12 cellular contexts compared by ENCODE assay signal in the genomic region with DNA sequence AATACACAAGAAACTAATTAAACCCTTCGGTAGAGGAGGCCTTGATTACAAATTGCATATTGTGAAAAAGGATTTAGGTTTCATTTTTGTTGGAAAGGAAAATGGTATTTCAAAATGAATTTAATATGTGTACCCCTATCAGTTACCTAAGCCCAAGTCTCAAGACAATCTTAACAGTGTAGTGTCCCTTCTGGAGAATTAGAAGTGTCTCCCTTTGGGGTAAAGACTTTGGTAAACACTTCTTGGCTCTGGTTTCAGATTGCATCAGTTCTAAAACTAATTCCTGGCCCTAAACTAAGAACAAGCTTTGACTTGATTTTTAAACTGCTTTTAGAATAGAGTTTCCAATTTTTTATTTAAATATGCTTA. TPM values are rescaled to one million over a fixed set of nuclear protein-coding genes. Genes with fewer than 3 reads are reported as not detected.
A peak's percentile ranks its signal among the peaks of the same experiment; 100 is the strongest.
DNase-seq lines count a peak whose midpoint lies in the region; ATAC-seq, FAIRE-seq and TF ChIP-seq lines count a peak whose summit lies in the region.
"Had no signal": no experiment of that assay in that cellular context is flagged by ENCODE, and none has a peak within 500 bp of the region (broad histone marks: within the 10 kb centered on the region; RNA-seq: fewer than 3 reads in every experiment).

No MANE protein-coding gene starts in this region.

- no peak for TF ChIP-seq RAD21 in IMR-90 (IDR thresholded peaks at IDR 0.05; ENCODE audit: low read length)

- no peaks in the 10 kb centered on the region for H3K9me3 ChIP-seq in IMR-90 (ENCODE audit: control insufficient read depth, insufficient read depth, low read length)
- no peaks in the 10 kb centered on the region for H3K9me3 ChIP-seq in mesenchymal stem cell (ENCODE audit: control insufficient read depth, low read length)
- H3K9me3 ChIP-seq in testis, result no peaks in the 10 kb centered on the region

- BruUV-seq in IMR-90 (replicated peaks; lab: Mats Ljungman, UMichigan), result no TSS peak

- H3K79me1 ChIP-seq in IMR-90 (ENCODE audit: low read depth in 1 of 2, low read length in 2 of 2), result peaks cover 6 to 30% of the 10 kb centered on the region in 2 experiments; a peak in 2 of 4 replicates
- no peaks in the 10 kb centered on the region for H3K79me1 ChIP-seq in mesenchymal stem cell (replicated peaks; ENCODE audit: low read length, poor library complexity, severe bottlenecking)

- WGBS in IMR-90 (ENCODE audit: extremely low coverage in 2 of 2, insufficient read length in 1 of 2), 2 experiments, result no CpG with 5 or more reads among the region's 1 CpG
- no CpG with 5 or more reads among the region's 1 CpG for WGBS in mesenchymal stem cell
- WGBS in testis, 2 donors, result 37 to 41% methylated on average over 1 of the region's 1 CpG

- H3K14ac ChIP-seq in IMR-90 (replicated peaks; ENCODE audit: low read depth, low read length) (peak overlapping the region; percentile 11; the same call in 1 of the 2 replicates), mesenchymal stem cell (ENCODE audit: low read length in 2 of 2) (no peak overlapping the region)

- dilution Hi-C loops in IMR-90 (cut with HindIII; ENCODE audit: low sequenced_read_pairs, unreplicated experiment), result no loop called here

- peak overlapping the region; percentile 72 for H2BK5ac ChIP-seq in IMR-90 (ENCODE audit: low read depth, low read length, poor library complexity, severe bottlenecking)
- H2BK5ac ChIP-seq in mesenchymal stem cell (ENCODE audit: low read depth, low read length, poor library complexity, severe bottlenecking), result no peak overlapping the region

- intact Hi-C loops in IMR-90 (cut with micrococcal nuclease) (loop anchor here (2.0 kb wide), 1 partner anchor 51 kb away; no protein-coding TSS in a partner anchor), testis (cut with DNase I; ENCODE audit: low total_unique reads) (loop anchor here (5.0 kb wide), 2 partner anchors 46 to 96 kb away; no protein-coding TSS in a partner anchor)

- peak overlapping the region; percentile 48 for H2BK20ac ChIP-seq in IMR-90 (ENCODE audit: low read depth, low read length)

- no peak overlapping the region for H2AFZ ChIP-seq in IMR-90 (replicated peaks; ENCODE audit: low read length, poor library complexity)
- H2AFZ ChIP-seq in mesenchymal stem cell (ENCODE audit: low read depth, low read length), result no peak overlapping the region

- peak overlapping the region; percentile 32; the same call in 1 of the 2 replicates for H3K4ac ChIP-seq in IMR-90 (ENCODE audit: low read depth, low read length)
- H3K4ac ChIP-seq in mesenchymal stem cell (ENCODE audit: low read depth in 1 of 2, low read length in 2 of 2), result no peak overlapping the region

- peaks cover 27% of the 10 kb centered on the region in 2 donors for H3K4me1 Mint-ChIP-seq in effector memory CD8-positive, alpha-beta T cell (ENCODE audit: low read depth in 2 of 2)

- POLR2A ChIA-PET in IMR-90 (lab: Charles Lee; ENCODE audit: unreplicated experiment), result interaction anchor here (0.6 kb wide), 1 partner anchor 25 kb away, joined by 4 read pairs; no protein-coding TSS in a partner anchor

- peak overlapping the region; percentile 13; the same call in 1 of the 2 replicates for H3K23ac ChIP-seq in IMR-90 (ENCODE audit: low read depth, low read length)
- H3K23ac ChIP-seq in mesenchymal stem cell (ENCODE audit: low read length in 2 of 2), result no peak overlapping the region

- H3K27ac Mint-ChIP-seq in effector memory CD8-positive, alpha-beta T cell, result no peak overlapping the region
- H3K27ac Mint-ChIP-seq: activated T-cell treated with anti-CD3 and anti-CD28 coated beads, Interleukin-2, amount 50 U/mL, for 72 hours had no signal

- peak overlapping the region; percentile 63 for H3K56ac ChIP-seq in IMR-90 (ENCODE audit: extremely low read depth, insufficient read depth, low read length)

- in situ Hi-C loops in IMR-90 (cut with MboI; ENCODE audit: low sequenced_read_pairs), result no loop called here

- peaks cover 13% of the 10 kb centered on the region for H3K9me1 ChIP-seq in IMR-90 (ENCODE audit: insufficient read depth, low read length)

- ATAC-seq in IMR-90 (ENCODE audit: low read depth) (no peak), GM18858 (IDR thresholded peaks at IDR 0.05; ENCODE audit: unreplicated experiment) (no peak), HG02973 (IDR thresholded peaks at IDR 0.05; ENCODE audit: unreplicated experiment) (no peak), GM21360 (IDR thresholded peaks at IDR 0.05; ENCODE audit: unreplicated experiment) (no peak)
- no peak for ATAC-seq in effector memory CD8-positive, alpha-beta T cell (replicated peaks)
- ATAC-seq: activated T-cell treated with anti-CD3 and anti-CD28 coated beads, Interleukin-2, amount 50 U/mL, for 72 hours had no signal

- no peaks in the 10 kb centered on the region for H4K20me1 ChIP-seq in IMR-90 (ENCODE audit: insufficient read depth, low read length)

- peaks cover 0 to 7% of the 10 kb centered on the region in 2 donors for H3K9me3 Mint-ChIP-seq in effector memory CD8-positive, alpha-beta T cell

- H4K8ac ChIP-seq in IMR-90 (ENCODE audit: low read depth in 2 of 2, low read length in 2 of 2), result peak overlapping the region in 1 of 2 experiments; percentile 19; a peak in 2 of 4 replicates
- no peak overlapping the region for H4K8ac ChIP-seq in mesenchymal stem cell (ENCODE audit: low read length)

- TF ChIP-seq POLR2A in IMR-90 (IDR thresholded peaks at IDR 0.05; ENCODE audit: low read depth, low read length) (no peak), testis (IDR thresholded peaks at IDR 0.05) (no peak)

- H3K27ac ChIP-seq in IMR-90 (ENCODE audit: insufficient read depth, low read length) (peak overlapping the region; percentile 42; the same call in 1 of the 2 replicates), mesenchymal stem cell (ENCODE audit: low read length, poor library complexity, severe bottlenecking) (no peak overlapping the region), testis (peak overlapping the region; percentile 35 to 74)

- H3K27me3 ChIP-seq in IMR-90 (ENCODE audit: control insufficient read depth, insufficient read depth, low read length), result no peaks in the 10 kb centered on the region
- H3K27me3 ChIP-seq in bronchial epithelial cell (ENCODE audit: control insufficient read depth, insufficient read depth, low read length), result no peaks in the 10 kb centered on the region
- H3K27me3 ChIP-seq in mesenchymal stem cell (ENCODE audit: control insufficient read depth in 1 of 2, insufficient read depth in 1 of 2, low read length in 2 of 2), result no peaks in the 10 kb centered on the region
- H3K27me3 ChIP-seq in testis, result no peaks in the 10 kb centered on the region

- no peak overlapping the region for H3K4me3 Mint-ChIP-seq in effector memory CD8-positive, alpha-beta T cell
- H3K4me3 Mint-ChIP-seq: activated T-cell treated with anti-CD3 and anti-CD28 coated beads, Interleukin-2, amount 50 U/mL, for 72 hours had no signal

- H3K4me3 ChIP-seq in IMR-90 (ENCODE audit: insufficient read depth, low read depth, low read length) (no peak overlapping the region), bronchial epithelial cell (ENCODE audit: low read depth, low read length) (no peak overlapping the region), mesenchymal stem cell (ENCODE audit: insufficient read depth in 1 of 2, low read depth in 1 of 2, low read length in 2 of 2) (peak overlapping the region in 1 of 2 experiments; percentile 48), testis (no peak overlapping the region)

- peak overlapping the region; percentile 60; the same call in 1 of the 2 replicates for H4K5ac ChIP-seq in IMR-90 (ENCODE audit: low read depth, low read length)

- H3K4me1 ChIP-seq in IMR-90 (ENCODE audit: control insufficient read depth, insufficient read depth, low read length), result peaks cover 14% of the 10 kb centered on the region
- peaks cover 8% of the 10 kb centered on the region for H3K4me1 ChIP-seq in mesenchymal stem cell (ENCODE audit: control insufficient read depth, insufficient read depth, low read depth, low read length)
- H3K4me1 ChIP-seq in testis, result peaks cover 8% of the 10 kb centered on the region

- peak overlapping the region; percentile 65 for H3K4me2 ChIP-seq in IMR-90 (ENCODE audit: low read depth, low read length)
- no peak overlapping the region for H3K4me2 ChIP-seq in mesenchymal stem cell (ENCODE audit: low read length, poor library complexity, severe bottlenecking)

- H2AK5ac ChIP-seq in IMR-90 (ENCODE audit: low read depth, low read length), result no peak overlapping the region
- no peak overlapping the region for H2AK5ac ChIP-seq in mesenchymal stem cell (ENCODE audit: low read length, severe bottlenecking)

- H3K18ac ChIP-seq in IMR-90 (ENCODE audit: low read depth, low read length), result peak overlapping the region; percentile 62
- H3K18ac ChIP-seq in mesenchymal stem cell (ENCODE audit: low read depth in 1 of 2, low read length in 2 of 2), result no peak overlapping the region

- peak overlapping the region; percentile 64 for H2BK120ac ChIP-seq in IMR-90 (ENCODE audit: low read depth, low read length)
- H2BK120ac ChIP-seq in mesenchymal stem cell (ENCODE audit: low read depth, low read length), result no peak overlapping the region

- peak; percentile 40 for DNase-seq in IMR-90
- DNase-seq in bronchial epithelial cell (ENCODE audit: low read depth), result peak; percentile 83
- no peak for DNase-seq in mesenchymal stem cell
- no peak for DNase-seq in testis
- no peak for DNase-seq in effector memory CD8-positive, alpha-beta T cell
- DNase-seq: activated T-cell treated with anti-CD3 and anti-CD28 coated beads, Interleukin-2, amount 50 U/mL, for 72 hours; COR-L47; NCI-H446 treated with DMSO at 0.1 percent for 48 hours had no signal

- TF ChIP-seq CTCF in IMR-90 (conservative IDR thresholded peaks at IDR 0.05; ENCODE audit: low read depth, low read length) (no peak), bronchial epithelial cell (IDR thresholded peaks at IDR 0.05; ENCODE audit: insufficient read depth, low read length, severe bottlenecking) (no peak), testis (IDR thresholded peaks at IDR 0.05) (no peak)

- H3K36me3 ChIP-seq in IMR-90 (ENCODE audit: control insufficient read depth, insufficient read depth, low read length), result no peaks in the 10 kb centered on the region
- peaks cover 1% of the 10 kb centered on the region for H3K36me3 ChIP-seq in bronchial epithelial cell (ENCODE audit: control insufficient read depth, insufficient read depth, low read length)
- H3K36me3 ChIP-seq in mesenchymal stem cell (ENCODE audit: control insufficient read depth in 1 of 2, insufficient read depth in 2 of 2, low read depth in 1 of 2, low read length in 2 of 2), result no peaks in the 10 kb centered on the region
- no peaks in the 10 kb centered on the region for H3K36me3 ChIP-seq in testis (ENCODE audit: low read depth, missing control alignments)

- no peak overlapping the region; the same call in 1 of the 2 replicates for H3K9ac ChIP-seq in IMR-90 (ENCODE audit: low read depth, low read length)
- H3K9ac ChIP-seq in mesenchymal stem cell (ENCODE audit: low read length), result peak overlapping the region; percentile 70

- no peaks in the 10 kb centered on the region for H3K27me3 Mint-ChIP-seq in effector memory CD8-positive, alpha-beta T cell

- H3K36me3 Mint-ChIP-seq in effector memory CD8-positive, alpha-beta T cell (ENCODE audit: insufficient read depth), result peaks cover 18% of the 10 kb centered on the region
- H3K36me3 Mint-ChIP-seq: brain had no signal

- CTCF ChIA-PET in IMR-90 (lab: Yijun Ruan, JAX), result interaction anchor here (1.2 to 1.8 kb wide), 3 partner anchors 22 to 54 kb away, joined by 4 to 8 read pairs (median 5); no protein-coding TSS in a partner anchor

- no peak overlapping the region for H2AK9ac ChIP-seq in IMR-90 (replicated peaks; ENCODE audit: low read depth, low read length, poor library complexity)

- FAIRE-seq in bronchial epithelial cell (lab: Jason Lieb, UNC), result no peak

- no peak overlapping the region for H2BK15ac ChIP-seq in IMR-90 (ENCODE audit: low read depth, low read length)
- H2BK15ac ChIP-seq in mesenchymal stem cell (ENCODE audit: low read depth, poor library complexity, severe bottlenecking), result no peak overlapping the region

- H2BK12ac ChIP-seq in mesenchymal stem cell (ENCODE audit: low read length in 2 of 2), result no peak overlapping the region

- peak overlapping the region; percentile 16; the same call in 1 of the 2 replicates for H4K91ac ChIP-seq in IMR-90 (ENCODE audit: insufficient read depth, low read depth, low read length)
- H4K91ac ChIP-seq in mesenchymal stem cell (ENCODE audit: low read length), result no peak overlapping the region

RNA-seq across cellular contexts. Expression of a gene that starts 3.3 kb away (rescaled TPM):
- total RNA-seq in IMR-90 (2012; rRNA removed), result 84.8 and 103 TPM in 2 replicates
- polyA plus RNA-seq in IMR-90 (2012; rRNA removed), result 67.6 and 78.4 TPM in 2 replicates
- polyA plus RNA-seq in IMR-90 (2012; cell fraction: cytosol; rRNA removed), result 45.3 TPM in 2 replicates
- 9.8 and 44.1 TPM in 2 replicates for polyA plus RNA-seq in IMR-90 (2012; cell fraction: nucleus; rRNA removed; ENCODE audit: low replicate concordance)
- 215 and 356 TPM in 2 replicates for total RNA-seq in bronchial epithelial cell
- polyA plus RNA-seq in mesenchymal stem cell (2013, experiment 1 of 2), result 298 TPM
- polyA plus RNA-seq in mesenchymal stem cell (2013, experiment 2 of 2), result 315 TPM
- 10 to 100 TPM; 49.7 to 53.6 TPM for total RNA-seq in testis
- 82.3 TPM for polyA plus RNA-seq in testis (ENCODE audit: insufficient read depth, low read depth, low replicate concordance)

Comparison
In these comparisons a context has a peak if more than half of its experiments do, and no peak if none do; other contexts are left out.
1. DNase-seq: peak in IMR-90 (single experiment) and bronchial epithelial cell (single experiment); none in mesenchymal stem cell (single experiment), testis (single experiment) and effector memory CD8-positive, alpha-beta T cell (0 of 3).